8 cellular contexts compared by ENCODE assay signal in the genomic region with DNA sequence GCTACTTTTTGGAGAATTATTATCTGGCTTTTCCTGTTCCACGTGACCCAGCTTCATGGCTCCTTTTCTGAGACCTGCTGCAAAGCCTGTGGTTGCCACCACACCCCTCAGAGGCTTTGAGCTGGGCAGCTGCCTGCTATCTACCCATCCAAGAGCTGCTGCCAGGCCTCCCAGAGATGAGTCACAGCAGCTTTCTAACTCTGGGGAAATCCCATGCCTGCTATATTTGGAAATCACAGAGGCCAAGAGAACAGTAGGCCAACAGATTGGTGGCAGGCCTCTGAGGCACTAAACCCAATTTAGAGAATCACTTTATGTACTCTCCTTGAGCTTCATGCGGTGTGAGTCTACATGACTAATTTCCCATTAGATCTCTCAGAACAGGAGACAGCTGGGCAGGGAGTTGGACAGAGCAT. TPM values are rescaled to one million over a fixed set of nuclear protein-coding genes. Genes with fewer than 3 reads are reported as not detected.
DNase-seq lines count a peak whose midpoint lies in the region; ATAC-seq and TF ChIP-seq lines count a peak whose summit lies in the region.

No MANE protein-coding gene starts in this region.

- H3K4me1 ChIP-seq in right lobe of liver = peaks cover 0 to 10% (median 3%) of the 10 kb centered on the region in 4 donors

- no peaks in the 10 kb centered on the region for H3K9me3 ChIP-seq in right lobe of liver

- H3K36me3 ChIP-seq in right lobe of liver = no peaks in the 10 kb centered on the region

- TF ChIP-seq POLR2A in right lobe of liver (IDR thresholded peaks at IDR 0.05) = no peak

- no peak overlapping the region for H3K4me3 ChIP-seq in right lobe of liver

- TF ChIP-seq CTCF in right lobe of liver (IDR thresholded peaks at IDR 0.05) = no peak

- intact Hi-C loops in right lobe of liver (cut with DNase I) = no loop called here

- H3K27ac ChIP-seq in right lobe of liver = no peak overlapping the region

- ATAC-seq in GM21447 (IDR thresholded peaks at IDR 0.05; ENCODE audit: unreplicated experiment) = peak; percentile 99
- peak; percentile 100 for ATAC-seq in right lobe of liver

- H3K27me3 ChIP-seq in right lobe of liver = no peaks in the 10 kb centered on the region

- WGBS in right lobe of liver (ENCODE audit: insufficient coverage, low coverage, low lambda C conversion rate, missing lambda C conversion rate) = 0% methylated on average over 2 of the region's 2 CpGs

- DNase-seq in ELR (ENCODE audit: low read depth) (peak; percentile 92), HK-2 (ENCODE audit: unreplicated experiment) (peak; percentile 87), SW480 (ENCODE audit: low spot score) (peak; percentile 98), cerebellar cortex (ENCODE audit: low spot score) (peak; percentile 65), right lobe of liver (peak; percentile 78 to 80 (median 79)), NCI-H774 (lab: John Stamatoyannopoulos, UW) (no peak)
- peak; percentile 60 for DNase-seq in stimulated activated CD8-positive, alpha-beta memory T cell treated with anti-CD3 and anti-CD28 coated beads, Interleukin-4, amount 100 ng/mL, for 48 hours

RNA-seq across cellular contexts. Expression of gene SGCE, which starts 35.2 kb away (rescaled TPM):
- 10 to 100 TPM in 5 of 6 experiments, 1 to 10 TPM in 1; 4.2 to 17.8 (median 14.8) TPM for total RNA-seq in right lobe of liver
